Comparison of ENCODE assay signal across 22 cellular contexts in the genomic region with DNA sequence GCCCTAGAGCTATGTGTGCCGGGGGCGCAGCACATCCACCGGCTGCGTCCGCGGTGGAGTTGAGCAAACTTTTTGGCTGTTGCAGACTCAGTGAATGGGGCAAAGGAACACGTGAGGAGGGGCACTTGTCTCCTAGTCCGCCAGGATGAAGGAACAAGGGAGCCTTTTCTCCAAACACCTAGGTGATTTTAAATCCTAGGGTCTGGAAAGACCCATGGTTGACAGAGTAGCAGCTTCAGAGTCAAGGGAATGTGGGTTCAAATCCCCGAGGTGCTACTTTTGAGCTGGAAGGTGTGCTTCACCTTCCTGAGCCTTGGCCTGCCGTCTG. TPM values are rescaled to one million over a fixed set of nuclear protein-coding genes. Genes with fewer than 3 reads are reported as not detected.
DNase-seq lines count a peak whose midpoint lies in the region; ATAC-seq and TF ChIP-seq lines count a peak whose summit lies in the region.
"Had no signal": no experiment of that assay in that cellular context is flagged by ENCODE, and none has a peak within 500 bp of the region (broad histone marks: within the 10 kb centered on the region; RNA-seq: fewer than 3 reads in every experiment).

No MANE protein-coding gene starts in this region.

- H3K9me3 Mint-ChIP-seq in activated T-cell treated with anti-CD3 and anti-CD28 coated beads, Interleukin-2, amount 50 U/mL, for 72 hours, result no peaks in the 10 kb centered on the region
- H3K9me3 Mint-ChIP-seq in naive B cell, result peaks cover 0 to 2% (median 0%) of the 10 kb centered on the region in 7 donors

- ATAC-seq in activated T-cell treated with anti-CD3 and anti-CD28 coated beads, Interleukin-2, amount 50 U/mL, for 72 hours (replicated peaks in 1 of 2), result no peak
- no peak for ATAC-seq in naive B cell (ENCODE audit: low read depth in 2 of 2)
- no peak for ATAC-seq in thoracic aorta (ENCODE audit: insufficient number of reproducible peaks, low FRiP score, low read depth)
- no peak for ATAC-seq in GM21423 (IDR thresholded peaks at IDR 0.05; ENCODE audit: unreplicated experiment)
- no peak for ATAC-seq in GM21390 (IDR thresholded peaks at IDR 0.05; ENCODE audit: unreplicated experiment)
- ATAC-seq: activated CD8-positive, alpha-beta memory T cell treated with anti-CD3 and anti-CD28 coated beads, Interleukin-2, amount 10 ng/mL, durations not matched to agents 7 days and 5 days had no signal

- DNase-seq in activated T-cell treated with anti-CD3 and anti-CD28 coated beads, Interleukin-2, amount 50 U/mL, for 72 hours, result no peak
- no peak for DNase-seq in activated T-cell treated with anti-CD3 and anti-CD28 coated beads, Interleukin-2, amount 50 U/mL, for 48 hours
- DNase-seq in naive B cell, result no peak
- DNase-seq in thoracic aorta (ENCODE audit: low spot score), result no peak
- no peak for DNase-seq in Peyer's patch
- DNase-seq: activated CD4-positive, CD25-positive, alpha-beta regulatory T cell treated with anti-CD3 and anti-CD28 coated beads, Interleukin-2, amount 50 U/mL, for 72 hours; activated CD8-positive, alpha-beta memory T cell treated with anti-CD3 and anti-CD28 coated beads, Interleukin-2, amount 10 ng/mL, durations not matched to agents 7 days and 5 days; amniotic stem cell; foreskin fibroblast; NCI-H1417 treated with DMSO at 0.1 percent for 48 hours; NCI-H2171 treated with DMSO at 0.1 percent for 48 hours; NCI-H82; small intestine; stimulated activated CD8-positive, alpha-beta memory T cell treated with anti-CD3 and anti-CD28 coated beads, Interleukin-4, amount 100 ng/mL, for 48 hours; T-helper 9 cell had no signal

- H3K4me1 Mint-ChIP-seq in activated T-cell treated with anti-CD3 and anti-CD28 coated beads, Interleukin-2, amount 50 U/mL, for 72 hours (ENCODE audit: low read depth), result peaks cover 20% of the 10 kb centered on the region
- peaks cover 20 to 24% (median 23%) of the 10 kb centered on the region in 3 donors for H3K4me1 Mint-ChIP-seq in naive B cell

- peak overlapping the region; percentile 40 for H3K4me3 ChIP-seq in ectodermal cell (ENCODE audit: insufficient read depth, low read depth, low read length)
- H3K4me3 ChIP-seq in thoracic aorta, result peak overlapping the region; percentile 72
- no peak overlapping the region for H3K4me3 ChIP-seq in Peyer's patch

- H3K27me3 ChIP-seq in ectodermal cell (ENCODE audit: control insufficient read depth, insufficient read depth, low read length, poor library complexity, severe bottlenecking), result peaks cover 73% of the 10 kb centered on the region
- H3K27me3 ChIP-seq in thoracic aorta (replicated peaks; ENCODE audit: insufficient read depth), result no peaks in the 10 kb centered on the region
- peaks cover 0 to 14% of the 10 kb centered on the region in 2 donors for H3K27me3 ChIP-seq in Peyer's patch

- no peaks in the 10 kb centered on the region for H3K9me3 ChIP-seq in ectodermal cell (ENCODE audit: control insufficient read depth, low read length)
- no peaks in the 10 kb centered on the region for H3K9me3 ChIP-seq in thoracic aorta
- H3K9me3 ChIP-seq in Peyer's patch, result no peaks in the 10 kb centered on the region

- no peak for TF ChIP-seq POLR2A in Peyer's patch (IDR thresholded peaks at IDR 0.05)

- H3K36me3 Mint-ChIP-seq in activated T-cell treated with anti-CD3 and anti-CD28 coated beads, Interleukin-2, amount 50 U/mL, for 72 hours (ENCODE audit: insufficient read depth in 2 of 2), result peaks cover 0 to 3% of the 10 kb centered on the region in 2 donors
- no peaks in the 10 kb centered on the region for H3K36me3 Mint-ChIP-seq in naive B cell
- H3K36me3 Mint-ChIP-seq: activated CD8-positive, alpha-beta memory T cell treated with anti-CD3 and anti-CD28 coated beads, Interleukin-2, amount 10 ng/mL, durations not matched to agents 7 days and 5 days had no signal

- H3K4me1 ChIP-seq in ectodermal cell (ENCODE audit: control insufficient read depth, insufficient read depth, low read length), result no peaks in the 10 kb centered on the region
- H3K4me1 ChIP-seq in thoracic aorta (ENCODE audit: control insufficient read depth in 1 of 2, low read depth in 2 of 2), result peaks cover 0 to 12% of the 10 kb centered on the region in 2 donors
- no peaks in the 10 kb centered on the region for H3K4me1 ChIP-seq in Peyer's patch

- H3K27ac Mint-ChIP-seq in activated T-cell treated with anti-CD3 and anti-CD28 coated beads, Interleukin-2, amount 50 U/mL, for 72 hours, result no peak overlapping the region
- H3K27ac Mint-ChIP-seq in naive B cell, result no peak overlapping the region
- H3K27ac Mint-ChIP-seq: activated CD8-positive, alpha-beta memory T cell treated with anti-CD3 and anti-CD28 coated beads, Interleukin-2, amount 10 ng/mL, durations not matched to agents 7 days and 5 days had no signal

- H3K36me3 ChIP-seq in ectodermal cell (ENCODE audit: control insufficient read depth, insufficient read depth, low read length) (no peaks in the 10 kb centered on the region), thoracic aorta (no peaks in the 10 kb centered on the region), Peyer's patch (no peaks in the 10 kb centered on the region)

- H3K27me3 Mint-ChIP-seq in activated T-cell treated with anti-CD3 and anti-CD28 coated beads, Interleukin-2, amount 50 U/mL, for 72 hours (ENCODE audit: low read depth), result peaks cover 78% of the 10 kb centered on the region
- H3K27me3 Mint-ChIP-seq in naive B cell, result peaks cover 58 to 94% (median 85%) of the 10 kb centered on the region in 3 donors

- 22 to 24% methylated on average over 10 of the region's 10 CpGs for WGBS in ectodermal cell, 2 experiments

- no peak for TF ChIP-seq CTCF in thoracic aorta (IDR thresholded peaks at IDR 0.05)
- no peak for TF ChIP-seq CTCF in Peyer's patch (IDR thresholded peaks at IDR 0.05)

- H3K4me3 Mint-ChIP-seq in activated T-cell treated with anti-CD3 and anti-CD28 coated beads, Interleukin-2, amount 50 U/mL, for 72 hours, result peak overlapping the region; percentile 40 to 57
- H3K4me3 Mint-ChIP-seq in naive B cell, result peak overlapping the region; percentile 18 to 90 (median 64)
- H3K4me3 Mint-ChIP-seq: activated CD8-positive, alpha-beta memory T cell treated with anti-CD3 and anti-CD28 coated beads, Interleukin-2, amount 10 ng/mL, durations not matched to agents 7 days and 5 days had no signal

- H3K27ac ChIP-seq in ectodermal cell (ENCODE audit: insufficient read depth, low read depth, low read length, poor library complexity, severe bottlenecking) (no peak overlapping the region), thoracic aorta (peak overlapping the region in 1 of 2 donors; percentile 59), Peyer's patch (no peak overlapping the region)
- H3K27ac ChIP-seq: 22Rv1, C4-2B had no signal

RNA-seq across cellular contexts. Expression of a gene that starts 0.6 kb away (rescaled TPM):
- total RNA-seq in activated T-cell treated with anti-CD3 and anti-CD28 coated beads, Interleukin-2, amount 50 U/mL, for 72 hours, result not detected
- polyA plus RNA-seq in ectodermal cell (2013, experiment 1 of 4), result 0.41 TPM
- polyA plus RNA-seq in ectodermal cell (2013, experiment 2 of 4), result 0.28 TPM
- polyA plus RNA-seq in ectodermal cell (2013, experiment 3 of 4), result 0.48 TPM
- 0.49 TPM for polyA plus RNA-seq in ectodermal cell (2013, experiment 4 of 4)
- polyA plus RNA-seq in naive B cell (ENCODE audit: low read depth in 6 of 6), result under 1 TPM in 1 of 6 donors, not detected in 5; 0.17 TPM
- total RNA-seq in thoracic aorta (100 to 1,000 TPM in 1 of 2 donors, 10 to 100 TPM in 1; 23.2 to 147 TPM), Peyer's patch (under 1 TPM in 1 of 4 donors, not detected in 3; 0.38 TPM)
- total RNA-seq: activated CD8-positive, alpha-beta memory T cell treated with anti-CD3 and anti-CD28 coated beads, Interleukin-2, amount 10 ng/mL, durations not matched to agents 7 days and 5 days; HepG2; M059J had no signal
- polyA plus RNA-seq: HepG2 had no signal

Comparison
In these comparisons a context has a peak if more than half of its experiments do, and no peak if none do; other contexts are left out.
1. H3K4me3 ChIP-seq: peak in ectodermal cell (single experiment) and thoracic aorta (single experiment); none in Peyer's patch (0 of 4).
2. RNA of a gene that starts 0.6 kb away (total RNA-seq): 23.2 to 147 TPM in thoracic aorta; not detected in activated T-cell treated with anti-CD3 and anti-CD28 coated beads, Interleukin-2, amount 50 U/mL, for 72 hours and 0.38 TPM in Peyer's patch; every median in the first group is over 10 times any median in the second.